ENCODE assay signal across 22 cellular contexts in genomic region chr6:115000736-115001135, GRCh38.
DNase-seq lines count a peak whose midpoint lies in the region; ATAC-seq and TF ChIP-seq lines count a peak whose summit lies in the region.
"Had no signal": no experiment of that assay in that cellular context is flagged by ENCODE, and none has a peak within 500 bp of the region (broad histone marks: within the 10 kb centered on the region; RNA-seq: fewer than 3 reads in every experiment).

No MANE protein-coding gene starts in this region.

- H3F3A ChIP-seq in PC-3 (ENCODE audit: low read length, unreplicated experiment), result no peaks in the 10 kb centered on the region

- no peaks in the 10 kb centered on the region for H3K79me2 ChIP-seq in PC-3 (ENCODE audit: low read length)

- H3K4me1 ChIP-seq in PC-3 (ENCODE audit: insufficient read depth, low read length) (no peaks in the 10 kb centered on the region), testis (no peaks in the 10 kb centered on the region)

- no peaks in the 10 kb centered on the region for H4K20me1 ChIP-seq in PC-3 (ENCODE audit: low read length)

- ATAC-seq in PC-3, result no peak
- peak; percentile 71 for ATAC-seq in esophagus mucosa
- no peak for ATAC-seq in left cardiac atrium
- ATAC-seq in GM19452 (IDR thresholded peaks at IDR 0.05; ENCODE audit: unreplicated experiment), result no peak
- ATAC-seq: HCT116 had no signal

- WGBS in testis, 2 donors, result 88 to 91% methylated on average over 4 of the region's 4 CpGs

- no peaks in the 10 kb centered on the region for H3K27me3 ChIP-seq in PC-3 (ENCODE audit: low read length)
- H3K27me3 ChIP-seq in testis, result no peaks in the 10 kb centered on the region
- H3K27me3 ChIP-seq: BE2C had no signal

- no peaks in the 10 kb centered on the region for H3K9me2 ChIP-seq in PC-3 (replicated peaks; ENCODE audit: low read length)

- H3K4me3 ChIP-seq in PC-3 (ENCODE audit: low read length) (no peak overlapping the region), testis (no peak overlapping the region)

- H3K36me3 ChIP-seq in PC-3 (ENCODE audit: low read depth, low read length), result no peaks in the 10 kb centered on the region
- no peaks in the 10 kb centered on the region for H3K36me3 ChIP-seq in testis (ENCODE audit: low read depth, missing control alignments)
- H3K36me3 ChIP-seq: BE2C had no signal

- no peaks in the 10 kb centered on the region for H3K9me3 ChIP-seq in PC-3 (ENCODE audit: low read length)
- H3K9me3 ChIP-seq in testis, result no peaks in the 10 kb centered on the region
- H3K9me3 ChIP-seq: BE2C had no signal

- H3K4me2 ChIP-seq in PC-3 (ENCODE audit: low read length), result no peak overlapping the region

- no peak overlapping the region for H3K27ac ChIP-seq in PC-3 (ENCODE audit: low read length)
- H3K27ac ChIP-seq in testis, result no peak overlapping the region

- CTCF ChIA-PET in PC-3 (lab: Charles Lee), result no interaction called here

- no peak for TF ChIP-seq CTCF in PC-3 (conservative IDR thresholded peaks at IDR 0.05; ENCODE audit: low read depth, low read length)
- TF ChIP-seq CTCF in testis (IDR thresholded peaks at IDR 0.05), result no peak

- intact Hi-C loops in PC-3 (cut with micrococcal nuclease) (no loop called here), testis (cut with DNase I; ENCODE audit: low total_unique reads) (no loop called here), left cardiac atrium (cut with DNase I) (no loop called here)

- DNase-seq in PC-3, result peak; percentile 38
- peak; percentile 16 for DNase-seq in T1000 (lab: John Stamatoyannopoulos, UW)
- DNase-seq in testis, result no peak
- DNase-seq in left cardiac atrium, result no peak
- no peak for DNase-seq in NCI-H774 (lab: John Stamatoyannopoulos, UW)
- DNase-seq: ACHN; BE2C; C1 segment of cervical spinal cord; CD4-positive, CD25-positive, alpha-beta regulatory T cell; CD8-positive, alpha-beta memory T cell; COR-L47; DMS 273 treated with DMSO at 0.1 percent for 48 hours; DMS53; DND-41; EL; GOT3; H7; HFFc6; IMR-90 had no signal

- no peak overlapping the region for H3K9ac ChIP-seq in PC-3 (ENCODE audit: low read length)

- TF ChIP-seq POLR2A in testis (IDR thresholded peaks at IDR 0.05), result no peak

- POLR2A ChIA-PET in PC-3 (lab: Charles Lee; ENCODE audit: unreplicated experiment), result no interaction called here

- no TSS peak for BruUV-seq in PC-3 (replicated peaks; lab: Mats Ljungman, UMichigan)

- H2AFZ ChIP-seq in PC-3 (ENCODE audit: low read length), result no peak overlapping the region

Comparison
In these comparisons a context has a peak if more than half of its experiments do, and no peak if none do; other contexts are left out.
1. DNase-seq: peak in PC-3 (single experiment) and T1000 (single experiment); none in testis (single experiment), left cardiac atrium (single experiment) and NCI-H774 (single experiment).